ENCODE assay signal across 8 cellular contexts in the genomic region with DNA sequence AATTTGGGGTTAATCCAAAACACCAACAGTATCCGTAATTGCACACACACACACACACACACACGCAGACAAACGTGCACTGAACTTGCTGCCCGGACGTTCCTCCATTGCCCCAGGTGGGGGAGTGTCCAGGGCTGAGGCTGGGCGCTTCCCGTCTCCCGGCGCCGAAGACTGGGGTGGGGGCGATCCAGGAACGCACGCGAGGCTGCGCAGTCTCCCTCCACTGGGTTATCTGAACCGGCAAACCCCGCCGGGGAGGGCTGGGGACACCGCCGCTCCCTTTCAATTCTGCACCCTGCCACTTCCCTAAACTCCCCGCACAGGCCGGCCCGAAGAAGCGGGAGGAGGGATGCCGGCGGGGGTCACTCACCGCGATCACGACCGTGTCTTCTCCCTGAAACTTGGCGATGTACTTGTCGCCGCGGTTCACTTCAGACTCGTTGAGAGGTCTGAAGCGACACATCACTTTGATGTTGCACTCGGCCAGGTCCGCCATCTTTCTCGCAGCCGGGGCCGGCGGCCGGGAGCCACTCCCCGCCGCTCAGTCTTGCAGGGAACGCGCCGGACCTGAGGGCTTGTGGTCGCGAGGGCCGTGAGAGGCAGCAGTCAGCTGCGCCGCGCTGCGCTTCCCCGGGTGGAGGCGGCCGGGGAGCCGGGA. TPM values are rescaled to one million over a fixed set of nuclear protein-coding genes. Genes with fewer than 3 reads are reported as not detected.
A peak's percentile ranks its signal among the peaks of the same experiment; 100 is the strongest.
DNase-seq lines count a peak whose midpoint lies in the region; TF ChIP-seq lines count a peak whose summit lies in the region.

No MANE protein-coding gene starts in this region.

- H2AFZ ChIP-seq in GM23248 (peak overlapping the region; percentile 97), Karpas-422 (ENCODE audit: low read length) (peak overlapping the region; percentile 59; the same call in 1 of the 2 replicates)

- H3K9me3 ChIP-seq in GM23248 (ENCODE audit: low read depth): no peaks in the 10 kb centered on the region
- no peaks in the 10 kb centered on the region for H3K9me3 ChIP-seq in Karpas-422 (ENCODE audit: low read length)
- H3K9me3 ChIP-seq in iPS DF 6.9 (ENCODE audit: control insufficient read depth, insufficient read depth, low read length): no peaks in the 10 kb centered on the region
- no peaks in the 10 kb centered on the region for H3K9me3 ChIP-seq in sigmoid colon

- DNase-seq in GM10266 (ENCODE audit: extremely low spot score) (peak; percentile 62), GM23248 (peak; percentile 74), Karpas-422 (peak; percentile 76), astrocyte of the spinal cord (ENCODE audit: low read depth, low spot score) (peak; percentile 54), iPS DF 6.9 (ENCODE audit: low read depth, low spot score) (no peak), sigmoid colon (peak; percentile 85), epidermal melanocyte (ENCODE audit: insufficient read length, low spot score) (no peak)
- peak; percentile 53 for DNase-seq in T-helper 2 cell treated with Interferon-gamma antibody and Interleukin-4, amounts not matched to agents 5 μg/mL and 100 μg/mL, for 36 hours (ENCODE audit: low spot score)

- peaks cover 34% of the 10 kb centered on the region for H3K4me1 Mint-ChIP-seq in T-helper 2 cell treated with Interferon-gamma antibody and Interleukin-4, amounts not matched to agents 5 μg/mL and 100 μg/mL, for 36 hours (ENCODE audit: low read depth)

- peaks cover 56% of the 10 kb centered on the region for H3K79me2 ChIP-seq in GM23248 (ENCODE audit: insufficient read depth)
- peaks cover 55% of the 10 kb centered on the region for H3K79me2 ChIP-seq in Karpas-422 (ENCODE audit: low read length)

- peak overlapping the region; percentile 93 for H3K4me3 ChIP-seq in GM23248
- peak overlapping the region; percentile 95 for H3K4me3 ChIP-seq in Karpas-422 (ENCODE audit: low read length)
- H3K4me3 ChIP-seq in astrocyte of the spinal cord (ENCODE audit: low read depth, low read length): peak overlapping the region; percentile 97
- H3K4me3 ChIP-seq in iPS DF 6.9 (ENCODE audit: low read length): peak overlapping the region; percentile 97
- H3K4me3 ChIP-seq in sigmoid colon: peak overlapping the region; percentile 77 to 99 (median 92)

- TF ChIP-seq CTCF in GM10266 (IDR thresholded peaks at IDR 0.05; ENCODE audit: control insufficient read depth, insufficient read depth, low read depth, missing control alignments) (no peak), astrocyte of the spinal cord (IDR thresholded peaks at IDR 0.05; ENCODE audit: low read depth, low read length) (peak; percentile 7), sigmoid colon (IDR thresholded peaks at IDR 0.05) (no peak)

- TF ChIP-seq EP300 in sigmoid colon (IDR thresholded peaks at IDR 0.05): no peak

- H3K27me3 ChIP-seq in GM23248 (replicated peaks; ENCODE audit: insufficient read depth) (no peaks in the 10 kb centered on the region), Karpas-422 (ENCODE audit: low read length) (no peaks in the 10 kb centered on the region), iPS DF 6.9 (ENCODE audit: control insufficient read depth, insufficient read depth, low read length) (no peaks in the 10 kb centered on the region), sigmoid colon (no peaks in the 10 kb centered on the region)

- intact Hi-C loops in sigmoid colon (cut with DNase I): loop anchor here (10.0 kb wide), 2 partner anchors 289 to 899 kb away; a partner anchor contains a TSS

- H3K27ac Mint-ChIP-seq in T-helper 2 cell treated with Interferon-gamma antibody and Interleukin-4, amounts not matched to agents 5 μg/mL and 100 μg/mL, for 36 hours: peak overlapping the region; percentile 94

- no peaks in the 10 kb centered on the region for H3K9me3 Mint-ChIP-seq in T-helper 2 cell treated with Interferon-gamma antibody and Interleukin-4, amounts not matched to agents 5 μg/mL and 100 μg/mL, for 36 hours

- in situ Hi-C loops in GM23248 (cut with MboI): no loop called here
- in situ Hi-C loops in astrocyte of the spinal cord (cut with HindIII; ENCODE audit: low sequenced_read_pairs): no loop called here

- WGBS in GM23248 (ENCODE audit: low coverage in 1 of 2, low lambda C conversion rate in 2 of 2, missing lambda C conversion rate in 2 of 2), 2 experiments: 1 to 2% methylated on average over 41 to 59 of the region's 59 CpGs
- no CpG with 5 or more reads among the region's 59 CpGs for WGBS in iPS DF 6.9 (ENCODE audit: insufficient coverage, insufficient read length)
- WGBS in sigmoid colon, 2 donors: 0% methylated on average over 59 of the region's 59 CpGs

- H3F3A ChIP-seq in GM23248 (ENCODE audit: insufficient read depth): peaks cover 30% of the 10 kb centered on the region

- H3K9ac ChIP-seq in GM23248 (peak overlapping the region; percentile 89), Karpas-422 (ENCODE audit: low read length) (peak overlapping the region; percentile 93)

- H3K4me2 ChIP-seq in GM23248 (ENCODE audit: unreplicated experiment): peak overlapping the region; percentile 97
- H3K4me2 ChIP-seq in Karpas-422 (ENCODE audit: low read depth, low read length, poor library complexity, severe bottlenecking): peak overlapping the region; percentile 93

- peaks cover 26% of the 10 kb centered on the region for H3K36me3 Mint-ChIP-seq in T-helper 2 cell treated with Interferon-gamma antibody and Interleukin-4, amounts not matched to agents 5 μg/mL and 100 μg/mL, for 36 hours (ENCODE audit: low read depth)

- H3K4me1 ChIP-seq in GM23248 (ENCODE audit: insufficient read depth) (peaks cover 40% of the 10 kb centered on the region), Karpas-422 (ENCODE audit: low read length) (peaks cover 48% of the 10 kb centered on the region), iPS DF 6.9 (ENCODE audit: control insufficient read depth, insufficient read depth, low read length) (no peaks in the 10 kb centered on the region), sigmoid colon (peaks cover 0 to 45% (median 20%) of the 10 kb centered on the region in 4 donors)

- peak; percentile 41 to 63 for TF ChIP-seq POLR2A in sigmoid colon (IDR thresholded peaks at IDR 0.05)

- H3K27me3 Mint-ChIP-seq in T-helper 2 cell treated with Interferon-gamma antibody and Interleukin-4, amounts not matched to agents 5 μg/mL and 100 μg/mL, for 36 hours (ENCODE audit: low read depth): no peaks in the 10 kb centered on the region

- H3K9me2 ChIP-seq in GM23248 (ENCODE audit: insufficient read depth) (no peaks in the 10 kb centered on the region), Karpas-422 (replicated peaks; ENCODE audit: insufficient read depth, low read length) (no peaks in the 10 kb centered on the region)

- H3K36me3 ChIP-seq in GM23248 (ENCODE audit: low read depth) (no peaks in the 10 kb centered on the region), Karpas-422 (ENCODE audit: insufficient read depth, low read length) (no peaks in the 10 kb centered on the region), iPS DF 6.9 (ENCODE audit: control insufficient read depth, insufficient read depth, low read length) (no peaks in the 10 kb centered on the region), sigmoid colon (no peaks in the 10 kb centered on the region)

- H3K4me3 Mint-ChIP-seq in T-helper 2 cell treated with Interferon-gamma antibody and Interleukin-4, amounts not matched to agents 5 μg/mL and 100 μg/mL, for 36 hours: peak overlapping the region; percentile 98

- H4K20me1 ChIP-seq in GM23248 (ENCODE audit: insufficient read depth) (peaks cover 41% of the 10 kb centered on the region; the same call in 1 of the 2 replicates), Karpas-422 (ENCODE audit: insufficient read depth, low read depth, low read length) (peaks cover 44% of the 10 kb centered on the region)

- H3K27ac ChIP-seq in GM23248 (peak overlapping the region; percentile 80), Karpas-422 (ENCODE audit: low read length) (peak overlapping the region; percentile 70), iPS DF 6.9 (ENCODE audit: low read length) (no peak overlapping the region), sigmoid colon (peak overlapping the region; percentile 93 to 100 (median 96))

RNA-seq across cellular contexts. Expression of a gene that starts 0.6 kb away (rescaled TPM):
- total RNA-seq in GM23248 (2014; rRNA removed; shearing (Covaris generic)): 133 and 137 TPM in 2 replicates
- polyA plus RNA-seq in GM23248 (2016; fragmentation: Nextera tagmentation; extraction: Ambion mirVana) (79.6 and 81.5 TPM in 2 replicates), sigmoid colon (10 to 100 TPM; 42.6 to 78.7 (median 68.0) TPM)
- total RNA-seq in Karpas-422 (2014; rRNA removed; shearing (Covaris generic); ENCODE audit: low replicate concordance): 35.4 and 41.9 TPM in 2 replicates
- 100 to 1,000 TPM; 199 to 270 (median 240) TPM for total RNA-seq in sigmoid colon

Comparison
In these comparisons a context has a peak if more than half of its experiments do, and no peak if none do; other contexts are left out.
1. DNase-seq: peak in GM10266 (single experiment), GM23248 (single experiment), Karpas-422 (single experiment), T-helper 2 cell treated with Interferon-gamma antibody and Interleukin-4, amounts not matched to agents 5 μg/mL and 100 μg/mL, for 36 hours (single experiment), astrocyte of the spinal cord (single experiment) and sigmoid colon (single experiment); none in iPS DF 6.9 (single experiment) and epidermal melanocyte (single experiment).
2. Peak in every context shown above with its lines, with median percentiles within 50 percentile points of each other: H3K4me3 ChIP-seq.